In the genomic region with DNA sequence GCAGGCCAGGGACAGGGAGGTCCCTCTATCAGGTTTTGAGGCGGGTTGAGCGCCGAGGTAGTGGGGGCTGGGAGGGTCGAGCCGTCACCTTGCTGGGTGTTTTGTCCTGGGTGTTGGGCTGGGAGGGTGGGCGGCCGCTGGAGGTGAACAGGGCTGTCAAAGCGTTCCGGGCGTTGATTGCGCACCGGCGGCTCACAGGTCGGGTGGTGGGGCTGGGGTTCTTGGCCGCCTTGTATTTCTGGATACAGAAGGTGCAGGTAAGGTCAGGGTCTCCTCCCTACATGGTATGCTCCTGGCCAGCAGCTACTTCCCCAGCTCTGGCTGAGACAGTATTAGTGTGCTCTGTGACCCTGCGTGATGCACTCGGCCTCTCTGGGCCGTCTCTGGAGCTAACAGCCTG, we compare ENCODE assay signal across 16 cellular contexts. TPM values are rescaled to one million over a fixed set of nuclear protein-coding genes. Genes with fewer than 3 reads are reported as not detected.
DNase-seq lines count a peak whose midpoint lies in the region; ATAC-seq and TF ChIP-seq lines count a peak whose summit lies in the region.
"Had no signal": no experiment of that assay in that cellular context is flagged by ENCODE, and none has a peak within 500 bp of the region (broad histone marks: within the 10 kb centered on the region; RNA-seq: fewer than 3 reads in every experiment).

No MANE protein-coding gene starts in this region.

- no peak overlapping the region for H3K27ac ChIP-seq in RWPE2 (ENCODE audit: poor library complexity, severe bottlenecking)
- no peak overlapping the region for H3K27ac ChIP-seq in testis
- H3K27ac ChIP-seq: GM23248, SJSA1 had no signal

- H3K4me1 ChIP-seq in RWPE2 (ENCODE audit: insufficient read depth, poor library complexity, severe bottlenecking) (no peaks in the 10 kb centered on the region), testis (no peaks in the 10 kb centered on the region)

- no peak for TF ChIP-seq POLR2A in testis (IDR thresholded peaks at IDR 0.05)

- intact Hi-C loops in testis (cut with DNase I; ENCODE audit: low total_unique reads) = no loop called here

- ATAC-seq in RWPE2 (ENCODE audit: low read depth) = no peak

- no peak for TF ChIP-seq CTCF in RWPE2 (IDR thresholded peaks at IDR 0.05; ENCODE audit: poor library complexity, severe bottlenecking)
- no peak for TF ChIP-seq CTCF in testis (IDR thresholded peaks at IDR 0.05)

- H3K4me3 ChIP-seq in RWPE2 (ENCODE audit: severe bottlenecking) = no peak overlapping the region
- no peak overlapping the region for H3K4me3 ChIP-seq in testis
- H3K4me3 ChIP-seq: GM23248, SJSA1 had no signal

- WGBS in testis, 2 donors = 86 to 92% methylated on average over 18 of the region's 18 CpGs

- H3K9me3 ChIP-seq in RWPE2 (ENCODE audit: severe bottlenecking) = no peaks in the 10 kb centered on the region
- no peaks in the 10 kb centered on the region for H3K9me3 ChIP-seq in testis
- H3K9me3 ChIP-seq: SJSA1 had no signal

- H3K36me3 ChIP-seq in RWPE2 (ENCODE audit: low read depth) (peaks cover 69% of the 10 kb centered on the region), testis (ENCODE audit: low read depth, missing control alignments) (no peaks in the 10 kb centered on the region)

- H3K27me3 ChIP-seq in RWPE2 (ENCODE audit: insufficient read depth, poor library complexity, severe bottlenecking) (no peaks in the 10 kb centered on the region), testis (no peaks in the 10 kb centered on the region)
- H3K27me3 ChIP-seq: SJSA1 had no signal

- DNase-seq in RWPE2 (ENCODE audit: low spot score) (peak; percentile 55), islet precursor cell (peak; percentile 40), GOT3 (lab: John Stamatoyannopoulos, UW) (no peak), testis (no peak)
- DNase-seq: CD4-positive, CD25-positive, alpha-beta regulatory T cell; EL; GM23248; KBM-7; NCI-H1436; NCI-H2029; NCI-H2171; NCI-H446; NCI-H69; OCI-M1; RPMI8226 had no signal

RNA-seq across cellular contexts. Expression of a gene that starts 6.1 kb away (rescaled TPM):
- 100 to 1,000 TPM; 219 to 225 TPM for total RNA-seq in testis
- 56.9 TPM for polyA plus RNA-seq in testis (ENCODE audit: insufficient read depth, low read depth, low replicate concordance)

RNA-seq across cellular contexts. Expression of a gene that starts 16.9 kb away (rescaled TPM):
- total RNA-seq in testis = not detected
- 2.2 TPM for polyA plus RNA-seq in testis (ENCODE audit: insufficient read depth, low read depth, low replicate concordance)
- total RNA-seq: GM23248, SJSA1 had no signal
- polyA plus RNA-seq: CD4-positive, CD25-positive, alpha-beta regulatory T cell; GM23248 had no signal

RNA-seq across cellular contexts. Expression of a gene that starts 25.2 kb away (rescaled TPM):
- 100 to 1,000 TPM; 114 to 115 TPM for total RNA-seq in testis
- 159 TPM for polyA plus RNA-seq in testis (ENCODE audit: insufficient read depth, low read depth, low replicate concordance)

RNA-seq across cellular contexts. Expression of a gene that starts 37.0 kb away (rescaled TPM):
- total RNA-seq in testis = 1 to 10 TPM; 8.0 to 9.8 TPM
- polyA plus RNA-seq in testis (ENCODE audit: insufficient read depth, low read depth, low replicate concordance) = 10.7 TPM
- polyA plus RNA-seq: CD4-positive, CD25-positive, alpha-beta regulatory T cell had no signal

RNA-seq across cellular contexts. Expression of a gene that starts 38.6 kb away (rescaled TPM):
- 10 to 100 TPM; 95.8 to 96.4 TPM for total RNA-seq in testis
- polyA plus RNA-seq in testis (ENCODE audit: insufficient read depth, low read depth, low replicate concordance) = 53.1 TPM

Comparison
In these comparisons a context has a peak if more than half of its experiments do, and no peak if none do; other contexts are left out.
1. DNase-seq: peak in RWPE2 (single experiment) and islet precursor cell (single experiment); none in GOT3 (single experiment) and testis (single experiment).